29 cellular contexts compared by ENCODE assay signal in genomic region chr4:168536448-168536847, GRCh38. TPM values are rescaled to one million over a fixed set of nuclear protein-coding genes. Genes with fewer than 3 reads are reported as not detected.
DNase-seq lines count a peak whose midpoint lies in the region; FAIRE-seq and TF ChIP-seq lines count a peak whose summit lies in the region.
"Had no signal": no experiment of that assay in that cellular context is flagged by ENCODE, and none has a peak within 500 bp of the region (broad histone marks: within the 10 kb centered on the region; RNA-seq: fewer than 3 reads in every experiment).

No MANE protein-coding gene starts in this region.

- peak overlapping the region; percentile 5 for H3K27ac Mint-ChIP-seq in nephron progenitor cell
- H3K27ac Mint-ChIP-seq: activated CD8-positive, alpha-beta T cell treated with anti-CD3 and anti-CD28 coated beads for 36 hours; CD4-positive, CD25-positive, alpha-beta regulatory T cell; immature natural killer cell; memory B cell; stimulated activated memory B cell treated with anti-CD40 and anti-IgM and Interleukin-4, amounts not matched to agents 10 μg/mL and 1 μg/mL and 100 μg/mL, for 72 hours had no signal

- no peak overlapping the region for H2BK15ac ChIP-seq in H1 (ENCODE audit: low read length)

- no peak overlapping the region for H2BK20ac ChIP-seq in H1 (ENCODE audit: low read length)

- no peaks in the 10 kb centered on the region for H3K36me3 ChIP-seq in H1 (ENCODE audit: control insufficient read depth in 2 of 4, insufficient read depth in 4 of 4, low read length in 3 of 4)
- no peaks in the 10 kb centered on the region for H3K36me3 ChIP-seq in testis (ENCODE audit: low read depth, missing control alignments)
- H3K36me3 ChIP-seq: brain microvascular endothelial cell, upper lobe of right lung had no signal

- H3K79me1 ChIP-seq in H1 (ENCODE audit: low read depth, low read length) = no peaks in the 10 kb centered on the region

- POLR2A ChIA-PET in H1 (lab: Charles Lee; ENCODE audit: partially characterized antibody) = no interaction called here

- no peaks in the 10 kb centered on the region for H3K79me2 ChIP-seq in H1 (ENCODE audit: control insufficient read depth in 1 of 2, insufficient read depth in 2 of 2, low read length in 2 of 2)

- no peak overlapping the region for H4K5ac ChIP-seq in H1 (ENCODE audit: insufficient read length, low read depth, low read length)

- no peaks in the 10 kb centered on the region for H3K27me3 Mint-ChIP-seq in nephron progenitor cell (ENCODE audit: low read depth, poor library complexity)
- H3K27me3 Mint-ChIP-seq: CD4-positive, CD25-positive, alpha-beta regulatory T cell; stimulated activated memory B cell treated with anti-CD40 and anti-IgM and Interleukin-4, amounts not matched to agents 10 μg/mL and 1 μg/mL and 100 μg/mL, for 72 hours had no signal

- no peak overlapping the region for H3K18ac ChIP-seq in H1 (ENCODE audit: extremely low read depth, low read length)

- H3K56ac ChIP-seq in H1 (replicated peaks; ENCODE audit: insufficient read length, low read depth, low read length) = no peak overlapping the region

- no peak overlapping the region for H3K23ac ChIP-seq in H1 (ENCODE audit: insufficient read length)

- H3K36me3 Mint-ChIP-seq in nephron progenitor cell (ENCODE audit: low read depth) = no peaks in the 10 kb centered on the region
- H3K36me3 Mint-ChIP-seq: CD4-positive, CD25-positive, alpha-beta regulatory T cell; immature natural killer cell; memory B cell; stimulated activated memory B cell treated with anti-CD40 and anti-IgM and Interleukin-4, amounts not matched to agents 10 μg/mL and 1 μg/mL and 100 μg/mL, for 72 hours had no signal

- H2BK12ac ChIP-seq in H1 (ENCODE audit: low read depth, low read length) = no peak overlapping the region

- H3K4ac ChIP-seq in H1 (replicated peaks; ENCODE audit: insufficient read length, low read depth, low read length) = no peak overlapping the region

- no peak overlapping the region for H3K14ac ChIP-seq in H1 (ENCODE audit: insufficient read length)

- FAIRE-seq in H1 (lab: Jason Lieb, UNC) = no peak
- FAIRE-seq: G401.6 had no signal

- CTCF ChIA-PET in H1 (lab: Charles Lee; ENCODE audit: partially characterized antibody) = interaction anchor here (0.5 kb wide), 1 partner anchor 10 kb away, joined by 3 read pairs; no protein-coding TSS in a partner anchor

- TF ChIP-seq CTCF in H1 (IDR thresholded peaks at IDR 0.05; ENCODE audit: control extremely low read depth in 1 of 3, insufficient read depth in 1 of 3, low read depth in 1 of 3, low read length in 3 of 3) (no peak), nephron progenitor cell (IDR thresholded peaks at IDR 0.05) (no peak), testis (IDR thresholded peaks at IDR 0.05) (no peak)

- H3K27ac ChIP-seq in H1 (ENCODE audit: low read depth, low read length) (no peak overlapping the region), testis (no peak overlapping the region)
- H3K27ac ChIP-seq: 22Rv1, brain microvascular endothelial cell, dorsolateral prefrontal cortex, upper lobe of right lung had no signal

- no peaks in the 10 kb centered on the region for H3K9me3 Mint-ChIP-seq in nephron progenitor cell
- H3K9me3 Mint-ChIP-seq: activated CD8-positive, alpha-beta T cell treated with anti-CD3 and anti-CD28 coated beads for 36 hours; CD4-positive, CD25-positive, alpha-beta regulatory T cell; immature natural killer cell; memory B cell; stimulated activated memory B cell treated with anti-CD40 and anti-IgM and Interleukin-4, amounts not matched to agents 10 μg/mL and 1 μg/mL and 100 μg/mL, for 72 hours had no signal

- peak; percentile 19 for DNase-seq in NCI-H82 (lab: John Stamatoyannopoulos, UW)
- DNase-seq in NCI-H82 treated with DMSO at 0.1 percent for 48 hours (lab: John Stamatoyannopoulos, UW; ENCODE audit: unreplicated experiment) = no peak
- DNase-seq in H1 (ENCODE audit: low read depth in 1 of 2, low spot score in 2 of 2) = no peak
- no peak for DNase-seq in nephron progenitor cell
- DNase-seq in testis = peak; percentile 29
- no peak for DNase-seq in activated CD4-positive, CD25-positive, alpha-beta regulatory T cell (lab: John Stamatoyannopoulos, UW)
- DNase-seq in KG1 (lab: John Stamatoyannopoulos, UW) = no peak
- no peak for DNase-seq in HCEC 1CT
- DNase-seq: activated CD8-positive, alpha-beta memory T cell treated with anti-CD3 and anti-CD28 coated beads, Interleukin-2, amount 50 U/mL, for 48 hours; activated CD8-positive, alpha-beta T cell treated with anti-CD3 and anti-CD28 coated beads for 36 hours; activated naive CD4-positive, alpha-beta T cell treated with anti-CD3 and anti-CD28 coated beads, Interleukin-2, amount 50 U/mL, for 16 hours; amniotic stem cell; brain microvascular endothelial cell; Calu3; CD4-positive, CD25-positive, alpha-beta regulatory T cell; cerebellar nuclear complex; DMS79; dorsolateral prefrontal cortex; immature natural killer cell; NCI-H1092; NCI-H1694 treated with DMSO at 0.1 percent for 48 hours; NCI-H510A treated with DMSO at 0.1 percent for 48 hours; nucleus accumbens; T-helper 2 cell; upper lobe of right lung had no signal

- TF ChIP-seq POLR2A in H1 (IDR thresholded peaks at IDR 0.05; ENCODE audit: control extremely low read depth in 1 of 2, low read depth in 2 of 2, low read length in 2 of 2) = no peak
- no peak for TF ChIP-seq POLR2A in testis (IDR thresholded peaks at IDR 0.05)

- H3K9me3 ChIP-seq in H1 (ENCODE audit: insufficient read depth in 2 of 2, low read depth in 1 of 2, low read length in 1 of 2) (no peaks in the 10 kb centered on the region), testis (no peaks in the 10 kb centered on the region)
- H3K9me3 ChIP-seq: upper lobe of right lung had no signal

- no peak overlapping the region for H2AK5ac ChIP-seq in H1 (ENCODE audit: low read depth, low read length)

- no peaks in the 10 kb centered on the region for H3K4me1 ChIP-seq in H1 (replicated peaks in 1 of 4; ENCODE audit: control insufficient read depth in 3 of 4, insufficient read depth in 4 of 4, low read length in 3 of 4)
- no peaks in the 10 kb centered on the region for H3K4me1 ChIP-seq in testis
- H3K4me1 ChIP-seq: upper lobe of right lung had no signal

- H3K4me2 ChIP-seq in H1 (ENCODE audit: insufficient read depth in 1 of 2, low read depth in 2 of 2, low read length in 2 of 2) = no peak overlapping the region

- no peak overlapping the region for H4K91ac ChIP-seq in H1 (replicated peaks; ENCODE audit: insufficient read length, low read length)

- H3K4me1 Mint-ChIP-seq in nephron progenitor cell = peaks cover 26% of the 10 kb centered on the region
- H3K4me1 Mint-ChIP-seq: CD4-positive, CD25-positive, alpha-beta regulatory T cell; immature natural killer cell; memory B cell; stimulated activated memory B cell treated with anti-CD40 and anti-IgM and Interleukin-4, amounts not matched to agents 10 μg/mL and 1 μg/mL and 100 μg/mL, for 72 hours had no signal

- H2BK120ac ChIP-seq in H1 (replicated peaks; ENCODE audit: low read depth, low read length) = no peak overlapping the region

- no peak overlapping the region for H2BK5ac ChIP-seq in H1 (ENCODE audit: low read depth, low read length)

- no peaks in the 10 kb centered on the region for H3K27me3 ChIP-seq in H1 (replicated peaks in 1 of 4; ENCODE audit: control insufficient read depth in 3 of 4, extremely low read depth in 1 of 4, insufficient read depth in 3 of 4, low read length in 3 of 4)
- H3K27me3 ChIP-seq in testis = no peaks in the 10 kb centered on the region
- H3K27me3 ChIP-seq: brain microvascular endothelial cell, upper lobe of right lung had no signal

- WGBS in H1 (ENCODE audit: extremely low coverage in 1 of 2, insufficient coverage in 1 of 2, insufficient read length in 1 of 2, insufficient replicate concordance in 2 of 2, low coverage in 1 of 2, low lambda C conversion rate in 2 of 2, missing lambda C conversion rate in 1 of 2), 2 experiments = 84% methylated on average over 7 of the region's 7 CpGs; no CpG with 5 or more reads in 1 of the 2 experiments
- WGBS in testis, 2 donors = 54 to 57% methylated on average over 7 of the region's 7 CpGs

- no peaks in the 10 kb centered on the region for H4K20me1 ChIP-seq in H1 (replicated peaks in 1 of 2; ENCODE audit: control insufficient read depth in 1 of 2, insufficient read depth in 2 of 2, low read length in 2 of 2)

- TF ChIP-seq RAD21 in H1 (IDR thresholded peaks at IDR 0.05 in 1 of 2, conservative IDR thresholded peaks at IDR 0.05 in 1 of 2; ENCODE audit: low read depth in 2 of 2, low read length in 2 of 2) = no peak

- TF ChIP-seq EP300 in H1 (IDR thresholded peaks at IDR 0.05; ENCODE audit: borderline replicate concordance in 1 of 2, low read depth in 2 of 2, low read length in 2 of 2) = no peak

- H4K8ac ChIP-seq in H1 (ENCODE audit: extremely low read depth, insufficient read depth, low read length) = no peak overlapping the region

- no peak overlapping the region for H3K4me3 ChIP-seq in H1 (ENCODE audit: extremely low read depth in 1 of 4, insufficient read depth in 2 of 4, low read depth in 3 of 4, low read length in 4 of 4)
- H3K4me3 ChIP-seq in testis = peak overlapping the region; percentile 24 to 48
- H3K4me3 ChIP-seq: dorsolateral prefrontal cortex, upper lobe of right lung had no signal

- H3K23me2 ChIP-seq in H1 (ENCODE audit: low read depth, low read length) = no peaks in the 10 kb centered on the region

- intact Hi-C loops in testis (cut with DNase I; ENCODE audit: low total_unique reads) = no loop called here

- H3K4me3 Mint-ChIP-seq in nephron progenitor cell = no peak overlapping the region
- H3K4me3 Mint-ChIP-seq: activated CD8-positive, alpha-beta T cell treated with anti-CD3 and anti-CD28 coated beads for 36 hours; CD4-positive, CD25-positive, alpha-beta regulatory T cell; immature natural killer cell; memory B cell; stimulated activated memory B cell treated with anti-CD40 and anti-IgM and Interleukin-4, amounts not matched to agents 10 μg/mL and 1 μg/mL and 100 μg/mL, for 72 hours had no signal

- H3K9ac ChIP-seq in H1 (replicated peaks in 1 of 4; ENCODE audit: extremely low read depth in 1 of 4, low read depth in 3 of 4, low read length in 3 of 4) = no peak overlapping the region

- peak overlapping the region; percentile 34 for H2AFZ ChIP-seq in H1 (ENCODE audit: low read length)

RNA-seq across cellular contexts. Expression of gene PALLD, which starts 39.6 kb away (rescaled TPM):
- total RNA-seq in H1 (2021; fragmentation: NEBNext Ultra II Directional; extraction: Animal tissue kit (Norgen Biotek cat#: 25700)) = 25.0 and 26.7 TPM in 2 replicates
- 7.0 and 10.5 TPM in 2 replicates for polyA plus RNA-seq in H1 (2011; rRNA removed)
- polyA plus RNA-seq in H1 (2011; cell fraction: cytosol; rRNA removed) = 8.3 TPM
- 27.3 TPM for polyA plus RNA-seq in H1 (2011; cell fraction: nucleus; rRNA removed)
- 19.4 to 32.9 TPM (median 24.7 TPM) in 4 replicates for polyA plus RNA-seq in H1 (2012, experiment 1 of 2)
- 4.0 TPM for polyA plus RNA-seq in H1 (2012, experiment 2 of 2)
- 9.5 TPM for polyA plus RNA-seq in H1 (2013, experiment 1 of 2)
- polyA plus RNA-seq in H1 (2013, experiment 2 of 2) = 9.3 TPM
- 25.4 and 27.2 TPM in 2 replicates for polyA minus RNA-seq in H1 (2011; rRNA and poly(A)+ RNA removed)
- polyA minus RNA-seq in H1 (2011; cell fraction: cytosol; rRNA and poly(A)+ RNA removed) = 18.6 TPM
- polyA minus RNA-seq in H1 (2011; cell fraction: nucleus; rRNA and poly(A)+ RNA removed) = 36.2 TPM
- total RNA-seq in testis = 100 to 1,000 TPM; 138 to 146 TPM
- 156 TPM for polyA plus RNA-seq in testis (ENCODE audit: insufficient read depth, low read depth, low replicate concordance)

RNA-seq across cellular contexts. Expression of gene DDX60L, which starts 56.2 kb away (rescaled TPM):
- 0.88 and 1.5 TPM in 2 replicates for total RNA-seq in H1 (2021; fragmentation: NEBNext Ultra II Directional; extraction: Animal tissue kit (Norgen Biotek cat#: 25700))
- polyA plus RNA-seq in H1 (2011; rRNA removed) = 0.66 and 0.98 TPM in 2 replicates
- polyA plus RNA-seq in H1 (2011; cell fraction: cytosol; rRNA removed) = 0.88 TPM
- 0.71 TPM for polyA plus RNA-seq in H1 (2011; cell fraction: nucleus; rRNA removed)
- polyA plus RNA-seq in H1 (2012, experiment 1 of 2) = 0.63 to 1.3 TPM (median 1.2 TPM) in 4 replicates
- not detected for polyA plus RNA-seq in H1 (2012, experiment 2 of 2)
- polyA plus RNA-seq in H1 (2013, experiment 1 of 2) = 0.83 TPM
- 0.61 TPM for polyA plus RNA-seq in H1 (2013, experiment 2 of 2)
- polyA minus RNA-seq in H1 (2011; rRNA and poly(A)+ RNA removed) = 1.1 and 3.1 TPM in 2 replicates
- 3.6 TPM for polyA minus RNA-seq in H1 (2011; cell fraction: cytosol; rRNA and poly(A)+ RNA removed)
- polyA minus RNA-seq in H1 (2011; cell fraction: nucleus; rRNA and poly(A)+ RNA removed) = 5.2 TPM
- total RNA-seq in testis = 10 to 100 TPM; 16.8 to 26.5 TPM
- polyA plus RNA-seq in testis (ENCODE audit: insufficient read depth, low read depth, low replicate concordance) = 7.7 TPM

Comparison
In these comparisons a context has a peak if more than half of its experiments do, and no peak if none do; other contexts are left out.
1. DNase-seq: peak in NCI-H82 (single experiment) and testis (single experiment); none in NCI-H82 treated with DMSO at 0.1 percent for 48 hours (single experiment), H1 (0 of 2), nephron progenitor cell (single experiment), activated CD4-positive, CD25-positive, alpha-beta regulatory T cell (0 of 4), KG1 (single experiment) and HCEC 1CT (single experiment).
2. H3K4me3 ChIP-seq: peak in testis (2 of 2); none in H1 (0 of 4).